ENCODE assay signal across 8 cellular contexts in the genomic region with DNA sequence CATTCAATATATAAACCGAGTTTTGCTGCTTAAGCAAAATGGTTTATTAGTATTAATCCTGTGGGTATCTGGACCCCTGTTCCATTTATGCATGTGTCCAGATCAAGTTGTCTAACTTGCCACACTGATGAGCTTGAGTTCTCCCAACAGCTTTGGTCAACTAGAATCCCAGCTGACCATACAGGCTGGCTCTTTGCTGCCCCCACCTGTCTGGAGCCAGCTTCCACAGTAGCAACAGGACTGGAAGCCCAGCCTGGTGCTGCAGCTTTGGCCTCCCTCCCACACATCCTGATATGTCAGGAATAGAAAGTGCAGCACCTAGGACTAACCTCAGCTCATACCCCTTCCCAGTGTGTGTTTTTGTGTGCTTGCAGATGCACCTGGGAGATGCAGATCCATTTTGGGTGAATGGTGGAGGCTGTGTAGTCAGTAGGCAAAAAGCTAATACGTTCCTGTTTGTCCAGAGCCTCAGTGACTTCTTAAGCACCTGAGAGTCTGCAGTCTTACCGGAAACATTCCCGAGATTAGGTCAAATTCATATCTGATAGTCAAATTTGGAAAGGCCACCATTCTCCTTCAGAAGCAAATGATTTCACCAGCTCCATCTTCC. TPM values are rescaled to one million over a fixed set of nuclear protein-coding genes. Genes with fewer than 3 reads are reported as not detected.
DNase-seq lines count a peak whose midpoint lies in the region; ATAC-seq, FAIRE-seq and TF ChIP-seq lines count a peak whose summit lies in the region.

No MANE protein-coding gene starts in this region.

- H3K9me3 ChIP-seq in ascending aorta (no peaks in the 10 kb centered on the region), small intestine (ENCODE audit: control insufficient read depth, low read depth) (no peaks in the 10 kb centered on the region)

- DNase-seq in AG08396 (ENCODE audit: low spot score) (peak; percentile 7), NCI-H345 treated with DMSO at 0.1 percent for 48 hours (lab: John Stamatoyannopoulos, UW; ENCODE audit: unreplicated experiment) (peak; percentile 15), ascending aorta (ENCODE audit: low spot score in 2 of 2) (peak in 1 of 2 donors; percentile 71), hypothalamus (lab: John Stamatoyannopoulos, UW) (peak in 40 of 51 donors; percentile 3 to 71 (median 19)), small intestine (peak; percentile 68), NCI-H2171 treated with DMSO at 0.1 percent for 48 hours (lab: John Stamatoyannopoulos, UW) (no peak)

- intact Hi-C loops in ascending aorta (cut with DNase I) = loop anchor here (1.0 to 5.0 kb wide), 4 partner anchors 75 to 245 kb away; no protein-coding TSS in a partner anchor

- no peaks in the 10 kb centered on the region for H3K27me3 ChIP-seq in ascending aorta
- H3K27me3 ChIP-seq in small intestine (ENCODE audit: control insufficient read depth in 2 of 2, insufficient read depth in 2 of 2, low read length in 2 of 2) = no peaks in the 10 kb centered on the region

- no peak for FAIRE-seq in small intestine (lab: Jason Lieb, UNC)

- H3K4me1 ChIP-seq in ascending aorta = no peaks in the 10 kb centered on the region
- H3K4me1 ChIP-seq in small intestine (ENCODE audit: control insufficient read depth in 2 of 2, insufficient read depth in 1 of 2, low read depth in 1 of 2, low read length in 1 of 2) = peaks cover 1 to 2% of the 10 kb centered on the region in 2 donors

- ATAC-seq in HG02870 (IDR thresholded peaks at IDR 0.05; ENCODE audit: unreplicated experiment) = peak; percentile 91

- TF ChIP-seq CTCF in GM12873 (IDR thresholded peaks at IDR 0.05; ENCODE audit: insufficient read depth, low read depth, low read length, missing control alignments) = peak; percentile 91
- peak; percentile 47 to 87 (median 85) for TF ChIP-seq CTCF in ascending aorta (IDR thresholded peaks at IDR 0.05)

- H3K36me3 ChIP-seq in ascending aorta = no peaks in the 10 kb centered on the region
- no peaks in the 10 kb centered on the region for H3K36me3 ChIP-seq in small intestine (ENCODE audit: control insufficient read depth in 2 of 2, insufficient read depth in 2 of 2, low read length in 2 of 2)

- H3K4me3 ChIP-seq in ascending aorta (no peak overlapping the region), small intestine (ENCODE audit: low read depth in 1 of 2, low read length in 2 of 2) (no peak overlapping the region)

- no peak overlapping the region for H3K27ac ChIP-seq in ascending aorta
- no peak overlapping the region for H3K27ac ChIP-seq in small intestine (ENCODE audit: low read depth in 1 of 2, low read length in 1 of 2)

- 64 to 71% (median 65%) methylated on average over 4 of the region's 4 CpGs for WGBS in small intestine, 3 donors

RNA-seq across cellular contexts. Expression of a gene that starts 40.9 kb away (rescaled TPM):
- total RNA-seq in ascending aorta = 3.4 TPM
- polyA plus RNA-seq in small intestine = 1 to 10 TPM in 2 of 3 donors, under 1 TPM in 1; 0.45 to 3.0 (median 2.7) TPM
